Comparison of ENCODE assay signal across 11 cellular contexts in the genomic region with DNA sequence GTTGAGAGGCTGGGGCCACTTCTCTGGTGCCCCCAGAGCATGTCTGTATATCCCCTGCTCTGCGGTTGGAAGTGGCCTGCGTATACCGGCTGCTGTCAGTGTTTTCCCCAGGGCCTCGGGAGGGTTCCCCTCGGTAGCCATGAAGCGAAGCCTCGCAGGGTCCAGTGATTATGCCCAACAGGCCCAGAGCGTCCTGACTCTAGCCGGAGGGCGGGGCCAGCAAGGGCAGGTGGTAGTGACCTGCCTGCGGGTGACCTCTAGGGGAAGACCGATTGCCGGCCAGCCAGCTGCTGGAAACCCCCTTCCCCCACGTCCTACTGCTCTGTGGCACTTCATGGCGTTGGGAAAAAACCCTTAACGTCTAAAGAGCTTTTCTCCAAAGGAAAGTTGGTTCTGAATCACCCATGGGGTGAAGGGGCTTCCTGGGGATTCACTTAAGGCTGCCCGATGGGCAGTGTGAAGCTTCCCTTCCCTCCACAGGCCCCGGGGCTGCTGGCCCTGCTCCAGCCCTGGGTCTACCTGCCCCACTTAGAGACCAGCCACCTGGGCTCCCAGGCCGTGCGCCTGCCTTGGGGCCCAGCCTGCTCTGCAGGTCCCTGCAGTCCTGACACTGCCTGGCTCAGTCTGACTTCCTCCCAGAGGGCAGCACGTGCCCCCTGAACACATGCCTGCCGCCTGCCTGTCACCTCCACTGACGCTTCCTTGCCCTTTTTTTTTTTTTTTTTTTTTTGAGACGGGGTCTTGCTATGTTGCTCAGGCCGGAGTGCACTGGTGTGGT.
DNase-seq lines count a peak whose midpoint lies in the region; ATAC-seq lines count a peak whose summit lies in the region.
"Had no signal": no experiment of that assay in that cellular context is flagged by ENCODE, and none has a peak within 500 bp of the region (broad histone marks: within the 10 kb centered on the region; RNA-seq: fewer than 3 reads in every experiment).

No MANE protein-coding gene starts in this region.

- no peaks in the 10 kb centered on the region for H3K27me3 Mint-ChIP-seq in naive B cell

- peak overlapping the region in 3 of 6 donors; percentile 24 to 75 (median 26) for H3K27ac Mint-ChIP-seq in naive B cell

- no peaks in the 10 kb centered on the region for H3K9me3 Mint-ChIP-seq in naive B cell

- peak overlapping the region in 1 of 8 donors; percentile 30 for H3K4me3 Mint-ChIP-seq in naive B cell

- peaks cover 0 to 7% (median 7%) of the 10 kb centered on the region in 3 donors for H3K4me1 Mint-ChIP-seq in naive B cell

- H3K36me3 Mint-ChIP-seq in naive B cell: peaks cover 12 to 18% of the 10 kb centered on the region in 2 donors

- peak; percentile 42 for ATAC-seq in GM18861 (IDR thresholded peaks at IDR 0.05; ENCODE audit: unreplicated experiment)
- ATAC-seq in GM21619 (IDR thresholded peaks at IDR 0.05; ENCODE audit: unreplicated experiment): peak; percentile 48
- ATAC-seq in HG03521 (IDR thresholded peaks at IDR 0.05; ENCODE audit: unreplicated experiment): peak; percentile 36
- ATAC-seq in naive B cell (ENCODE audit: low read depth in 2 of 2): peak; percentile 67 to 76

- DNase-seq in naive B cell (peak; percentile 6), NCI-H187 treated with DMSO at 0.1 percent for 48 hours (lab: John Stamatoyannopoulos, UW) (no peak), activated gamma-delta T cell (lab: John Stamatoyannopoulos, UW) (no peak), C1 segment of cervical spinal cord (lab: John Stamatoyannopoulos, UW) (no peak), NCI-H1417 treated with DMSO at 0.1 percent for 48 hours (lab: John Stamatoyannopoulos, UW) (no peak)
- DNase-seq: head of caudate nucleus, NCI-H1092, testis had no signal
